Comparison of ENCODE assay signal across 8 cellular contexts in the genomic region with DNA sequence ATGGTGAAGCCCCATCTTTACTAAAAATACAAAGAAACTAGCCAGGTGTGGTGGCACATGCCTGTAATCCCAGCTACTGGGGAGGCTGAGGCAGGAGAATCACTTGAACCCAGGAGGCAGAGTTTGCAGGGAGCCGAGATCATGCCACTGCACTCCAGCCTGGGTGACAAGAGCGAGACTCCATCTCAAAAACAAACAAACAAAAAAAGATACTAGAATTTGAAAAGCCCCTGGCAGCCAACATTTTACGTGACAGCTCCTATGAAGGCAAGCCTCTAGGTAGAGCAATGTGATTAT.
DNase-seq lines count a peak whose midpoint lies in the region; ATAC-seq and TF ChIP-seq lines count a peak whose summit lies in the region.
"Not testable (repeated sequence)": the region's sequence is repeated elsewhere in the genome, so short reads cannot be mapped to it uniquely, and the experiment has no call there.

No MANE protein-coding gene starts in this region.

- not testable (repeated sequence) for H3K27ac ChIP-seq in H9 (ENCODE audit: insufficient read length, low read depth, low read length); mesendoderm (ENCODE audit: low read depth, low read length)
- peak overlapping the region in 46 of 59 donors; percentile 0 to 92 (median 81) for H3K27ac ChIP-seq in dorsolateral prefrontal cortex
- peak overlapping the region; percentile 40 for H3K27ac ChIP-seq in smooth muscle cell (ENCODE audit: low read depth)

- H2BK15ac ChIP-seq in H9 (ENCODE audit: low read depth, low read length); mesendoderm (replicated peaks; ENCODE audit: low read depth): not testable (repeated sequence)

- H3K9me3 ChIP-seq in H9 (ENCODE audit: control insufficient read depth, low read depth, low read length); smooth muscle cell (replicated peaks; ENCODE audit: low read depth): not testable (repeated sequence)

- not testable (repeated sequence) for H3K36me3 ChIP-seq in mesendoderm (ENCODE audit: control insufficient read depth, insufficient read depth, low read length); smooth muscle cell (ENCODE audit: low read depth)

- not testable (repeated sequence) for TF ChIP-seq CTCF in H9 (conservative IDR thresholded peaks at IDR 0.05); dorsolateral prefrontal cortex (IDR thresholded peaks at IDR 0.05 in 54 of 56, conservative IDR thresholded peaks at IDR 0.05 in 2 of 56; ENCODE audit: low read depth in 1 of 56, partially characterized antibody in 56 of 56); glutamatergic neuron (IDR thresholded peaks at IDR 0.05; ENCODE audit: partially characterized antibody, unreplicated experiment); smooth muscle cell (IDR thresholded peaks at IDR 0.05; ENCODE audit: borderline replicate concordance, insufficient read depth, poor library complexity, severe bottlenecking); type B pancreatic cell (conservative IDR thresholded peaks at IDR 0.05)

- WGBS in H9 (ENCODE audit: extremely low coverage, insufficient read length, low lambda C conversion rate) = no CpG with 5 or more reads among the region's 3 CpGs
- WGBS in mesendoderm (ENCODE audit: extremely low coverage, insufficient coverage, low lambda C conversion rate) = no CpG with 5 or more reads among the region's 3 CpGs
- WGBS in smooth muscle cell (ENCODE audit: low lambda C conversion rate) = 83% methylated on average over 3 of the region's 3 CpGs

- not testable (repeated sequence) for H3K14ac ChIP-seq in H9 (ENCODE audit: insufficient read depth, low read length)

- H2BK12ac ChIP-seq in H9 (ENCODE audit: insufficient read length, low read depth, low read length) = not testable (repeated sequence)

- not testable (repeated sequence) for H3T11ph ChIP-seq in H9 (ENCODE audit: low read length)

- H3K4me1 ChIP-seq in H9 (ENCODE audit: insufficient read depth, low read length); mesendoderm (ENCODE audit: control insufficient read depth, low read depth, low read length): not testable (repeated sequence)
- peaks cover 32% of the 10 kb centered on the region for H3K4me1 ChIP-seq in smooth muscle cell (ENCODE audit: low read depth)

- H3K27me3 Mint-ChIP-seq in H9 (ENCODE audit: low read depth) = peaks cover 34% of the 10 kb centered on the region
- not testable (repeated sequence) for H3K27me3 Mint-ChIP-seq in activated T-helper 17 cell treated with anti-CD3 and anti-CD28 coated beads, Interleukin-2, amount 50 U/mL, for 72 hours; type B pancreatic cell
- H3K27me3 Mint-ChIP-seq in glutamatergic neuron (ENCODE audit: unreplicated experiment) = peaks cover 16% of the 10 kb centered on the region

- H3K36me3 Mint-ChIP-seq in H9 (ENCODE audit: insufficient read depth in 1 of 3, low read depth in 3 of 3); activated T-helper 17 cell treated with anti-CD3 and anti-CD28 coated beads, Interleukin-2, amount 50 U/mL, for 72 hours (ENCODE audit: low read depth): not testable (repeated sequence)
- H3K36me3 Mint-ChIP-seq in glutamatergic neuron (ENCODE audit: unreplicated experiment) (peaks cover 14% of the 10 kb centered on the region), type B pancreatic cell (peaks cover 13% of the 10 kb centered on the region)

- H3K4me2 ChIP-seq in H9 (ENCODE audit: insufficient read depth, insufficient read length, low read length); mesendoderm (ENCODE audit: low read length): not testable (repeated sequence)
- H3K4me2 ChIP-seq in smooth muscle cell = peak overlapping the region; percentile 28

- peak overlapping the region in 1 of 2 experiments; percentile 6; a peak in 2 of 5 replicates for H3K4me3 Mint-ChIP-seq in H9
- H3K4me3 Mint-ChIP-seq in activated T-helper 17 cell treated with anti-CD3 and anti-CD28 coated beads, Interleukin-2, amount 50 U/mL, for 72 hours = not testable (repeated sequence)
- H3K4me3 Mint-ChIP-seq in glutamatergic neuron (ENCODE audit: unreplicated experiment) = peak overlapping the region; percentile 5
- peak overlapping the region; percentile 1 for H3K4me3 Mint-ChIP-seq in type B pancreatic cell

- H3K9ac ChIP-seq in H9 (ENCODE audit: extremely low read depth, insufficient read length, low read length); mesendoderm (ENCODE audit: low read length); smooth muscle cell (ENCODE audit: low read depth): not testable (repeated sequence)

- not testable (repeated sequence) for H3K23me2 ChIP-seq in H9 (ENCODE audit: insufficient read length, low read depth, low read length, poor library complexity, severe bottlenecking)

- H3F3A ChIP-seq in smooth muscle cell (ENCODE audit: low read depth) = not testable (repeated sequence)

- intact Hi-C loops in dorsolateral prefrontal cortex (cut with DNase I) = loop anchor here in 1 of 2 donors (10.0 kb wide), 1 partner anchor 75 kb away; no protein-coding TSS in a partner anchor

- H3K4me3 ChIP-seq in dorsolateral prefrontal cortex; mesendoderm (ENCODE audit: low read length); smooth muscle cell: not testable (repeated sequence)

- H4K91ac ChIP-seq in H9 (ENCODE audit: insufficient read length, low read depth, low read length) = not testable (repeated sequence)

- not testable (repeated sequence) for H4K20me1 ChIP-seq in H9 (ENCODE audit: control insufficient read depth, insufficient read depth, insufficient read length)
- H4K20me1 ChIP-seq in smooth muscle cell (ENCODE audit: low read depth) = peaks cover 92% of the 10 kb centered on the region

- not testable (repeated sequence) for H2BK20ac ChIP-seq in H9 (ENCODE audit: low read depth, low read length, poor library complexity, severe bottlenecking)

- not testable (repeated sequence) for H3K79me2 ChIP-seq in H9 (ENCODE audit: insufficient read depth, low read length); mesendoderm (ENCODE audit: control insufficient read depth, insufficient read depth, low read length)
- peaks cover 54% of the 10 kb centered on the region for H3K79me2 ChIP-seq in smooth muscle cell (ENCODE audit: low read depth)

- H2BK120ac ChIP-seq in H9 (ENCODE audit: low read depth, low read length, poor library complexity, severe bottlenecking); mesendoderm (ENCODE audit: low read depth, low read length): not testable (repeated sequence)

- not testable (repeated sequence) for H3K9me3 Mint-ChIP-seq in H9; activated T-helper 17 cell treated with anti-CD3 and anti-CD28 coated beads, Interleukin-2, amount 50 U/mL, for 72 hours; type B pancreatic cell
- H3K9me3 Mint-ChIP-seq in glutamatergic neuron (ENCODE audit: unreplicated experiment) = peaks cover 16% of the 10 kb centered on the region

- not testable (repeated sequence) for H3K4ac ChIP-seq in H9 (ENCODE audit: low read depth, low read length); mesendoderm (ENCODE audit: low read depth, low read length)

- peak overlapping the region in 2 of 3 experiments; percentile 16 to 94; a peak in 2 of 7 replicates for H3K27ac Mint-ChIP-seq in H9
- peak overlapping the region; percentile 5 for H3K27ac Mint-ChIP-seq in activated T-helper 17 cell treated with anti-CD3 and anti-CD28 coated beads, Interleukin-2, amount 50 U/mL, for 72 hours
- H3K27ac Mint-ChIP-seq in glutamatergic neuron (ENCODE audit: unreplicated experiment) = not testable (repeated sequence)
- peak overlapping the region; percentile 2 for H3K27ac Mint-ChIP-seq in type B pancreatic cell

- not testable (repeated sequence) for H3K79me1 ChIP-seq in H9 (ENCODE audit: insufficient read depth, low read depth, low read length, poor library complexity, severe bottlenecking); mesendoderm (ENCODE audit: low read length)

- ATAC-seq in activated T-helper 17 cell treated with anti-CD3 and anti-CD28 coated beads, Interleukin-2, amount 50 U/mL, for 72 hours (replicated peaks) = not testable (repeated sequence)

- H3K4me1 Mint-ChIP-seq in H9 = peaks cover 38 to 43% of the 10 kb centered on the region in 2 experiments
- H3K4me1 Mint-ChIP-seq in activated T-helper 17 cell treated with anti-CD3 and anti-CD28 coated beads, Interleukin-2, amount 50 U/mL, for 72 hours = peaks cover 17% of the 10 kb centered on the region
- H3K4me1 Mint-ChIP-seq in glutamatergic neuron (ENCODE audit: low read depth, unreplicated experiment) = peaks cover 34% of the 10 kb centered on the region
- peaks cover 63% of the 10 kb centered on the region for H3K4me1 Mint-ChIP-seq in type B pancreatic cell (ENCODE audit: unreplicated experiment)

- H4K5ac ChIP-seq in H9 (ENCODE audit: insufficient read length, low read depth, low read length); mesendoderm (ENCODE audit: low read length): not testable (repeated sequence)

- not testable (repeated sequence) for H2AK5ac ChIP-seq in H9 (ENCODE audit: insufficient read length, low read length); mesendoderm (ENCODE audit: low read length)

- not testable (repeated sequence) for H2BK5ac ChIP-seq in H9 (ENCODE audit: insufficient read length, low read length); mesendoderm (ENCODE audit: low read length)

- not testable (repeated sequence) for H3K56ac ChIP-seq in H9 (ENCODE audit: insufficient read length, low read depth, low read length); mesendoderm (ENCODE audit: low read length)

- not testable (repeated sequence) for H3K18ac ChIP-seq in H9 (ENCODE audit: insufficient read length, low read depth, low read length)
- peak overlapping the region; percentile 41 for H3K18ac ChIP-seq in mesendoderm (ENCODE audit: low read length)

- H3K23ac ChIP-seq in H9 (ENCODE audit: insufficient read length, low read depth, low read length); mesendoderm (ENCODE audit: low read length): not testable (repeated sequence)

- H4K8ac ChIP-seq in H9 (replicated peaks; ENCODE audit: insufficient read length, low read depth, low read length); mesendoderm (ENCODE audit: low read depth, low read length): not testable (repeated sequence)

- DNase-seq in H9; dorsolateral prefrontal cortex; glutamatergic neuron; mesendoderm; smooth muscle cell (lab: John Stamatoyannopoulos, UW; ENCODE audit: unreplicated experiment); type B pancreatic cell (ENCODE audit: extremely low spot score, unreplicated experiment): not testable (repeated sequence)
- DNase-seq in NCI-H345 (lab: John Stamatoyannopoulos, UW) = peak; percentile 29

- not testable (repeated sequence) for H2AFZ ChIP-seq in H9 (ENCODE audit: low read length); smooth muscle cell (ENCODE audit: low read depth)

- not testable (repeated sequence) for H3K27me3 ChIP-seq in H9 (ENCODE audit: insufficient read depth, low read length); dorsolateral prefrontal cortex; mesendoderm (ENCODE audit: insufficient read depth, low read length, poor library complexity); smooth muscle cell (ENCODE audit: low read depth)
